ENCODE assay signal across 8 cellular contexts in genomic region chr9:117744856-117745389, GRCh38. TPM values are rescaled to one million over a fixed set of nuclear protein-coding genes. Genes with fewer than 3 reads are reported as not detected.
DNase-seq lines count a peak whose midpoint lies in the region; ATAC-seq and TF ChIP-seq lines count a peak whose summit lies in the region.

No MANE protein-coding gene starts in this region.

- peaks cover 9% of the 10 kb centered on the region for H3K27me3 ChIP-seq in suprapubic skin

- peak overlapping the region; percentile 47 for H3K4me3 ChIP-seq in suprapubic skin

- no peak for TF ChIP-seq POLR2A in suprapubic skin (IDR thresholded peaks at IDR 0.05)

- TF ChIP-seq EP300 in suprapubic skin (IDR thresholded peaks at IDR 0.05): no peak

- H3K4me1 ChIP-seq in suprapubic skin: peaks cover 4% of the 10 kb centered on the region

- WGBS in suprapubic skin: 15% methylated on average over 29 of the region's 46 CpGs

- H3K9me3 ChIP-seq in suprapubic skin: no peaks in the 10 kb centered on the region

- TF ChIP-seq CTCF in suprapubic skin (IDR thresholded peaks at IDR 0.05) (no peak), omental fat pad (IDR thresholded peaks at IDR 0.05) (no peak)

- no peak for ATAC-seq in omental fat pad (ENCODE audit: low FRiP score)

- DNase-seq in NOMO-1 treated with DMSO at 0.1 percent for 48 hours (lab: John Stamatoyannopoulos, UW; ENCODE audit: unreplicated experiment) (peak; percentile 30), NOMO-1 treated with dmso at 0.1 percent for 144 hours (lab: John Stamatoyannopoulos, UW; ENCODE audit: unreplicated experiment) (no peak), anterior cingulate cortex (lab: John Stamatoyannopoulos, UW) (peak in 49 of 58 donors; percentile 8 to 69 (median 40)), inferior parietal cortex (ENCODE audit: extremely low spot score) (peak; percentile 43), suprapubic skin (ENCODE audit: low spot score in 2 of 2) (no peak), omental fat pad (ENCODE audit: low spot score) (no peak), GOT3 (lab: John Stamatoyannopoulos, UW) (no peak), NCI-H2081 (lab: John Stamatoyannopoulos, UW) (no peak)

- H3K36me3 ChIP-seq in suprapubic skin: no peaks in the 10 kb centered on the region

- peak overlapping the region; percentile 59 for H3K27ac ChIP-seq in suprapubic skin

RNA-seq across cellular contexts. Expression of gene TLR4, which starts 40.7 kb away (rescaled TPM):
- total RNA-seq in suprapubic skin: 10 to 100 TPM in 1 of 4 donors, 1 to 10 TPM in 3; 3.4 to 10.5 (median 6.5) TPM
- total RNA-seq in omental fat pad: 100 to 1,000 TPM in 3 of 4 donors, 10 to 100 TPM in 1; 89.1 to 129 (median 107) TPM

Comparison
In these comparisons a context has a peak if more than half of its experiments do, and no peak if none do; other contexts are left out.
1. DNase-seq: peak in NOMO-1 treated with DMSO at 0.1 percent for 48 hours (single experiment), anterior cingulate cortex (49 of 58) and inferior parietal cortex (single experiment); none in NOMO-1 treated with dmso at 0.1 percent for 144 hours (single experiment), suprapubic skin (0 of 2), omental fat pad (single experiment), GOT3 (single experiment) and NCI-H2081 (0 of 2).
2. RNA of gene TLR4, which starts 40.7 kb away (total RNA-seq): 89.1 to 129 TPM in omental fat pad; 3.4 to 10.5 TPM in suprapubic skin; every median in the first group is over 4 times any median in the second.